1 cellular context compared by ENCODE assay signal in the genomic region with DNA sequence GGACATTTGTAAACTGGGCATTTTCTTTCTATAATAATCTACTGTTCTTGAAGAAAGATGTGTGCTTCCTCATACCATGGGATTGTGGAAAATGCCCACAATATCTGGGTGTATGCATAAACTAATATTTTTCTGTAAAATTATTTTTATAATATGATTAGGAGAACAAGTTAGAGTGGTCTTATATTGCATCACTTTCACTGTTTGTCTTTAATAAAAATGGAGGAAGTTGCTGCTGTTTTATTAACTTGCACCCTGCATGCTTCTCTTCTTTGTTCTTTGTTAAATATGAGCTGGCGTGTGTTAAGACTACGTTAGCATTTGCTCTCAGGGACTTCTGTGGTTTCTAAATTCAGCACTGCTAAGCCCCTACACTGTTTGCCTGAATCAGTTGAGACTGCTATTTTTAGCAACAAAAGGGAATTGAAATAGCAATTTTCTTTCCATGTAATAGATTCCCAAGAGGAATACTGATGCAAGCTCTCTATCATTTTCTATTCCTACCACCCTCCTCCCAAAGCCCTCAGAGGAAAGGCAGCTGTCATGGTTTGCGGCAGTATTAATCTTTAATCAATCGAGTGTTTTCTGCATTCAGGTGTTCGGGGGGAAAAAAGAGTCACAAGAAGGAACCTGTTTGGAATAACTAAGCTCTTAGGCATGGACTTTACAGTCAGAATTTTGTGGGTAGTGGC.
TF ChIP-seq lines count a peak whose summit lies in the region.

No MANE protein-coding gene starts in this region.

TF ChIP-seq in neural cell, 6 proteins besides CTCF, POLR2A, EP300 and RAD21 (continued from another document):
- TF ChIP-seq, protein P1, sequence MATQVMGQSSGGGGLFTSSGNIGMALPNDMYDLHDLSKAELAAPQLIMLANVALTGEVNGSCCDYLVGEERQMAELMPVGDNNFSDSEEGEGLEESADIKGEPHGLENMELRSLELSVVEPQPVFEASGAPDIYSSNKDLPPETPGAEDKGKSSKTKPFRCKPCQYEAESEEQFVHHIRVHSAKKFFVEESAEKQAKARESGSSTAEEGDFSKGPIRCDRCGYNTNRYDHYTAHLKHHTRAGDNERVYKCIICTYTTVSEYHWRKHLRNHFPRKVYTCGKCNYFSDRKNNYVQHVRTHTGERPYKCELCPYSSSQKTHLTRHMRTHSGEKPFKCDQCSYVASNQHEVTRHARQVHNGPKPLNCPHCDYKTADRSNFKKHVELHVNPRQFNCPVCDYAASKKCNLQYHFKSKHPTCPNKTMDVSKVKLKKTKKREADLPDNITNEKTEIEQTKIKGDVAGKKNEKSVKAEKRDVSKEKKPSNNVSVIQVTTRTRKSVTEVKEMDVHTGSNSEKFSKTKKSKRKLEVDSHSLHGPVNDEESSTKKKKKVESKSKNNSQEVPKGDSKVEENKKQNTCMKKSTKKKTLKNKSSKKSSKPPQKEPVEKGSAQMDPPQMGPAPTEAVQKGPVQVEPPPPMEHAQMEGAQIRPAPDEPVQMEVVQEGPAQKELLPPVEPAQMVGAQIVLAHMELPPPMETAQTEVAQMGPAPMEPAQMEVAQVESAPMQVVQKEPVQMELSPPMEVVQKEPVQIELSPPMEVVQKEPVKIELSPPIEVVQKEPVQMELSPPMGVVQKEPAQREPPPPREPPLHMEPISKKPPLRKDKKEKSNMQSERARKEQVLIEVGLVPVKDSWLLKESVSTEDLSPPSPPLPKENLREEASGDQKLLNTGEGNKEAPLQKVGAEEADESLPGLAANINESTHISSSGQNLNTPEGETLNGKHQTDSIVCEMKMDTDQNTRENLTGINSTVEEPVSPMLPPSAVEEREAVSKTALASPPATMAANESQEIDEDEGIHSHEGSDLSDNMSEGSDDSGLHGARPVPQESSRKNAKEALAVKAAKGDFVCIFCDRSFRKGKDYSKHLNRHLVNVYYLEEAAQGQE (IDR thresholded peaks at IDR 0.05; ENCODE audit: borderline replicate concordance), result peak; percentile 98
- TF ChIP-seq EZH2 (IDR thresholded peaks at IDR 0.05; ENCODE audit: borderline replicate concordance, insufficient read depth, low read length, poor library complexity, severe bottlenecking) (no peak), MXI1 (conservative IDR thresholded peaks at IDR 0.05; ENCODE audit: poor library complexity, severe bottlenecking) (no peak), SMC3 (conservative IDR thresholded peaks at IDR 0.05; ENCODE audit: poor library complexity) (peak; percentile 43)
